ENCODE assay signal across 8 cellular contexts in the genomic region with DNA sequence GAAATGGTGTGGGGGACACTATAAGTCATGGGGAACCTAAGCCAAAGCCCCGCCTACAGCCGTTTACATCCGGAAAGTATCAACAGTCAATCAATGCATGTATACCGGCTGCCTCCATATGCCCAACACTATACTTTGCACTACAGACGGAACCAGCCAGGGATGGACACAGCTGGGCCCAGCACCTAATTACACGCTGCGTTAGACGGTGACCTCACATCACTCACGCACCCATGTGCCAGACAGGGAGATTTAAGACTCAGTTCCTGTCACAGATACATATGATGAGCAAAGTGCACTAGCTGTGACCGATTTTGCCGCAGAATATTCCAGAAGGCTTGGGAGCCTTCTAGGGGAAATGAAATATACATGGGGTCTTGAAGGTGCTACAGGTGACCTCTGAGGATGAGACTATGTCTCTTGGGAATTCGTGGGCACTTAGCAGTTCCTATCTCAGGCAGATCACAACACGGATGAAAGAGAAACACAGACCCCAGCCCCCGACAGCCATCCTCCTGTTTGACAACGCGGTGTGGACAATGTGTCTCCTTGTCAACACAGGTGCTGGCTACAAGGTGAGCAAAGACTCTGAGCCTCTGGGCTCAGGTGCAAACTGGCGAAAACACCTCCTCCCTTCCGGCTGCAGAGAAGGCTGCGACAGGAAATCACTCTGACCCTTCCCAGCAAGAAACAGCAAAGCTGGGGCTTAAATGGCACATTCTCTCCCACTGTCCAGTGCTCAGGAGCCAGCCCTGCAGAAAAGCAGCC. TPM values are rescaled to one million over a fixed set of nuclear protein-coding genes. Genes with fewer than 3 reads are reported as not detected.
DNase-seq lines count a peak whose midpoint lies in the region; ATAC-seq and TF ChIP-seq lines count a peak whose summit lies in the region.

No MANE protein-coding gene starts in this region.

- H3K9me3 ChIP-seq in CD4-positive, CD25-positive, alpha-beta regulatory T cell (ENCODE audit: control insufficient read depth in 2 of 2, low read length in 2 of 2), result no peaks in the 10 kb centered on the region
- H3K9me3 ChIP-seq in ovary, result no peaks in the 10 kb centered on the region

- H3K27me3 Mint-ChIP-seq in CD4-positive, CD25-positive, alpha-beta regulatory T cell, result no peaks in the 10 kb centered on the region
- H3K27me3 Mint-ChIP-seq in dendritic cell treated with granulocyte-macrophage colony-stimulating factor and Interleukin-4, amounts not matched to agents 40 ng/mL and 50 ng/mL, for 4 days, result no peaks in the 10 kb centered on the region

- peaks cover 7 to 68% (median 37%) of the 10 kb centered on the region in 4 donors for H3K4me1 Mint-ChIP-seq in CD4-positive, CD25-positive, alpha-beta regulatory T cell
- H3K4me1 Mint-ChIP-seq in dendritic cell treated with granulocyte-macrophage colony-stimulating factor and Interleukin-4, amounts not matched to agents 40 ng/mL and 50 ng/mL, for 4 days (ENCODE audit: low read depth), result peaks cover 87% of the 10 kb centered on the region

- peak overlapping the region; percentile 79 to 99 (median 82) for H3K4me3 Mint-ChIP-seq in CD4-positive, CD25-positive, alpha-beta regulatory T cell
- H3K4me3 Mint-ChIP-seq in dendritic cell treated with granulocyte-macrophage colony-stimulating factor and Interleukin-4, amounts not matched to agents 40 ng/mL and 50 ng/mL, for 4 days, result peak overlapping the region; percentile 37

- peak in 1 of 3 donors; percentile 39 for DNase-seq in CD4-positive, CD25-positive, alpha-beta regulatory T cell
- DNase-seq in NCI-H146 treated with DMSO at 0.1 percent for 48 hours (lab: John Stamatoyannopoulos, UW; ENCODE audit: unreplicated experiment), result peak; percentile 62
- no peak for DNase-seq in ovary
- no peak for DNase-seq in NCI-H345 treated with DMSO at 0.1 percent for 48 hours (lab: John Stamatoyannopoulos, UW; ENCODE audit: unreplicated experiment)
- no peak for DNase-seq in stimulated activated CD8-positive, alpha-beta memory T cell treated with anti-CD3 and anti-CD28 coated beads, Interleukin-4, amount 100 ng/mL, for 48 hours
- no peak for DNase-seq in NCI-H345 (lab: John Stamatoyannopoulos, UW)

- peak overlapping the region; percentile 88 to 91 (median 88) for H3K27ac Mint-ChIP-seq in CD4-positive, CD25-positive, alpha-beta regulatory T cell
- H3K27ac Mint-ChIP-seq in dendritic cell treated with granulocyte-macrophage colony-stimulating factor and Interleukin-4, amounts not matched to agents 40 ng/mL and 50 ng/mL, for 4 days, result peak overlapping the region; percentile 95

- peaks cover 32% of the 10 kb centered on the region for H3K36me3 ChIP-seq in CD4-positive, CD25-positive, alpha-beta regulatory T cell (ENCODE audit: control insufficient read depth, insufficient read depth, low read length)
- no peaks in the 10 kb centered on the region for H3K36me3 ChIP-seq in ovary

- peaks cover 15% of the 10 kb centered on the region for H3K36me3 Mint-ChIP-seq in CD4-positive, CD25-positive, alpha-beta regulatory T cell
- peaks cover 94% of the 10 kb centered on the region for H3K36me3 Mint-ChIP-seq in dendritic cell treated with granulocyte-macrophage colony-stimulating factor and Interleukin-4, amounts not matched to agents 40 ng/mL and 50 ng/mL, for 4 days (ENCODE audit: low read depth)

- intact Hi-C loops in dendritic cell treated with granulocyte-macrophage colony-stimulating factor and Interleukin-4, amounts not matched to agents 40 ng/mL and 50 ng/mL, for 4 days (cut with micrococcal nuclease), result no loop called here
- intact Hi-C loops in ovary (cut with DNase I), result no loop called here

- no peak for TF ChIP-seq CTCF in ovary (IDR thresholded peaks at IDR 0.05)

- peak overlapping the region; percentile 65 for H3K27ac ChIP-seq in CD4-positive, CD25-positive, alpha-beta regulatory T cell (ENCODE audit: insufficient read depth, low read length, poor library complexity, severe bottlenecking)
- peak overlapping the region in 1 of 2 donors; percentile 32 for H3K27ac ChIP-seq in ovary

- no peaks in the 10 kb centered on the region for H3K27me3 ChIP-seq in CD4-positive, CD25-positive, alpha-beta regulatory T cell (ENCODE audit: control insufficient read depth, insufficient read depth, low read length)
- no peaks in the 10 kb centered on the region for H3K27me3 ChIP-seq in ovary

- no peak for TF ChIP-seq POLR2A in ovary (IDR thresholded peaks at IDR 0.05)

- no peak for TF ChIP-seq EP300 in ovary (IDR thresholded peaks at IDR 0.05)

- H3K4me3 ChIP-seq in CD4-positive, CD25-positive, alpha-beta regulatory T cell (ENCODE audit: low read depth, low read length), result peak overlapping the region; percentile 63
- H3K4me3 ChIP-seq in ovary, result peak overlapping the region; percentile 24

- 50 to 55% (median 53%) methylated on average over 19 of the region's 19 CpGs for whole genome bisulfite sequencing in ovary, 3 donors

- no peaks in the 10 kb centered on the region for H3K9me3 Mint-ChIP-seq in CD4-positive, CD25-positive, alpha-beta regulatory T cell
- H3K9me3 Mint-ChIP-seq in dendritic cell treated with granulocyte-macrophage colony-stimulating factor and Interleukin-4, amounts not matched to agents 40 ng/mL and 50 ng/mL, for 4 days, result no peaks in the 10 kb centered on the region

- H3K4me1 ChIP-seq in CD4-positive, CD25-positive, alpha-beta regulatory T cell (ENCODE audit: control insufficient read depth, insufficient read depth, low read length, poor library complexity, severe bottlenecking), result peaks cover 60% of the 10 kb centered on the region
- peaks cover 46% of the 10 kb centered on the region for H3K4me1 ChIP-seq in ovary (ENCODE audit: insufficient read depth)

- no peak for ATAC-seq in CD4-positive, CD25-positive, alpha-beta regulatory T cell (ENCODE audit: low read depth in 2 of 2)
- no peak for ATAC-seq in HG03565 (IDR thresholded peaks at IDR 0.05; ENCODE audit: unreplicated experiment)

RNA-seq across cellular contexts. Expression of a gene that starts 8.0 kb away (rescaled TPM):
- total RNA-seq in CD4-positive, CD25-positive, alpha-beta regulatory T cell, result 852 TPM
- 10 to 100 TPM; 22.3 to 59.3 (median 39.5) TPM for polyA plus RNA-seq in CD4-positive, CD25-positive, alpha-beta regulatory T cell
- 100 to 1,000 TPM; 353 to 699 (median 607) TPM for total RNA-seq in ovary
- 100 to 1,000 TPM; 114 to 376 TPM for polyA plus RNA-seq in ovary

RNA-seq across cellular contexts. Expression of a gene that starts 35.0 kb away (rescaled TPM):
- total RNA-seq in CD4-positive, CD25-positive, alpha-beta regulatory T cell, result 1,198 TPM
- polyA plus RNA-seq in CD4-positive, CD25-positive, alpha-beta regulatory T cell, result 1,000 to 10,000 TPM in 3 of 4 donors, 100 to 1,000 TPM in 1; 775 to 1,680 (median 1,413) TPM
- total RNA-seq in ovary, result 1,000 to 10,000 TPM; 2,147 to 3,018 (median 2,446) TPM
- polyA plus RNA-seq in ovary, result 1,000 to 10,000 TPM; 2,476 to 3,023 TPM

RNA-seq across cellular contexts. Expression of a gene that starts 52.7 kb away (rescaled TPM):
- 22.0 TPM for total RNA-seq in CD4-positive, CD25-positive, alpha-beta regulatory T cell
- polyA plus RNA-seq in CD4-positive, CD25-positive, alpha-beta regulatory T cell, result 10 to 100 TPM in 3 of 4 donors, 1 to 10 TPM in 1; 6.5 to 11.9 (median 10.9) TPM
- 10 to 100 TPM in 5 of 7 donors, 1 to 10 TPM in 2; 6.9 to 27.3 (median 21.1) TPM for total RNA-seq in ovary
- 10 to 100 TPM in 1 of 2 donors, 1 to 10 TPM in 1; 5.9 to 18.3 TPM for polyA plus RNA-seq in ovary
